In genomic region chrX:17411189-17411588, GRCh38 we compare ENCODE assay signal across 1 cellular context.
TF ChIP-seq lines count a peak whose summit lies in the region.

No MANE protein-coding gene starts in this region.

TF ChIP-seq in HEK293, 187 proteins besides CTCF, POLR2A, EP300 and RAD21 (continued from another document and continues in another):
- TF ChIP-seq, protein P1, sequence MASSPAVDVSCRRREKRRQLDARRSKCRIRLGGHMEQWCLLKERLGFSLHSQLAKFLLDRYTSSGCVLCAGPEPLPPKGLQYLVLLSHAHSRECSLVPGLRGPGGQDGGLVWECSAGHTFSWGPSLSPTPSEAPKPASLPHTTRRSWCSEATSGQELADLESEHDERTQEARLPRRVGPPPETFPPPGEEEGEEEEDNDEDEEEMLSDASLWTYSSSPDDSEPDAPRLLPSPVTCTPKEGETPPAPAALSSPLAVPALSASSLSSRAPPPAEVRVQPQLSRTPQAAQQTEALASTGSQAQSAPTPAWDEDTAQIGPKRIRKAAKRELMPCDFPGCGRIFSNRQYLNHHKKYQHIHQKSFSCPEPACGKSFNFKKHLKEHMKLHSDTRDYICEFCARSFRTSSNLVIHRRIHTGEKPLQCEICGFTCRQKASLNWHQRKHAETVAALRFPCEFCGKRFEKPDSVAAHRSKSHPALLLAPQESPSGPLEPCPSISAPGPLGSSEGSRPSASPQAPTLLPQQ (tag by site-specific recombination; IDR thresholded peaks at IDR 0.05) = no peak
- TF ChIP-seq ZBTB17 (tag by site-specific recombination; IDR thresholded peaks at IDR 0.05) = peak; percentile 70
- TF ChIP-seq, protein P2, sequence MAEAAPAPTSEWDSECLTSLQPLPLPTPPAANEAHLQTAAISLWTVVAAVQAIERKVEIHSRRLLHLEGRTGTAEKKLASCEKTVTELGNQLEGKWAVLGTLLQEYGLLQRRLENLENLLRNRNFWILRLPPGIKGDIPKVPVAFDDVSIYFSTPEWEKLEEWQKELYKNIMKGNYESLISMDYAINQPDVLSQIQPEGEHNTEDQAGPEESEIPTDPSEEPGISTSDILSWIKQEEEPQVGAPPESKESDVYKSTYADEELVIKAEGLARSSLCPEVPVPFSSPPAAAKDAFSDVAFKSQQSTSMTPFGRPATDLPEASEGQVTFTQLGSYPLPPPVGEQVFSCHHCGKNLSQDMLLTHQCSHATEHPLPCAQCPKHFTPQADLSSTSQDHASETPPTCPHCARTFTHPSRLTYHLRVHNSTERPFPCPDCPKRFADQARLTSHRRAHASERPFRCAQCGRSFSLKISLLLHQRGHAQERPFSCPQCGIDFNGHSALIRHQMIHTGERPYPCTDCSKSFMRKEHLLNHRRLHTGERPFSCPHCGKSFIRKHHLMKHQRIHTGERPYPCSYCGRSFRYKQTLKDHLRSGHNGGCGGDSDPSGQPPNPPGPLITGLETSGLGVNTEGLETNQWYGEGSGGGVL (tag by site-specific recombination; IDR thresholded peaks at IDR 0.05) = no peak
- TF ChIP-seq ZNF701 (tag by site-specific recombination; IDR thresholded peaks at IDR 0.05) = no peak
- TF ChIP-seq ZNF600 (tag by site-specific recombination; IDR thresholded peaks at IDR 0.05) = peak; percentile 89
- TF ChIP-seq, protein P3, sequence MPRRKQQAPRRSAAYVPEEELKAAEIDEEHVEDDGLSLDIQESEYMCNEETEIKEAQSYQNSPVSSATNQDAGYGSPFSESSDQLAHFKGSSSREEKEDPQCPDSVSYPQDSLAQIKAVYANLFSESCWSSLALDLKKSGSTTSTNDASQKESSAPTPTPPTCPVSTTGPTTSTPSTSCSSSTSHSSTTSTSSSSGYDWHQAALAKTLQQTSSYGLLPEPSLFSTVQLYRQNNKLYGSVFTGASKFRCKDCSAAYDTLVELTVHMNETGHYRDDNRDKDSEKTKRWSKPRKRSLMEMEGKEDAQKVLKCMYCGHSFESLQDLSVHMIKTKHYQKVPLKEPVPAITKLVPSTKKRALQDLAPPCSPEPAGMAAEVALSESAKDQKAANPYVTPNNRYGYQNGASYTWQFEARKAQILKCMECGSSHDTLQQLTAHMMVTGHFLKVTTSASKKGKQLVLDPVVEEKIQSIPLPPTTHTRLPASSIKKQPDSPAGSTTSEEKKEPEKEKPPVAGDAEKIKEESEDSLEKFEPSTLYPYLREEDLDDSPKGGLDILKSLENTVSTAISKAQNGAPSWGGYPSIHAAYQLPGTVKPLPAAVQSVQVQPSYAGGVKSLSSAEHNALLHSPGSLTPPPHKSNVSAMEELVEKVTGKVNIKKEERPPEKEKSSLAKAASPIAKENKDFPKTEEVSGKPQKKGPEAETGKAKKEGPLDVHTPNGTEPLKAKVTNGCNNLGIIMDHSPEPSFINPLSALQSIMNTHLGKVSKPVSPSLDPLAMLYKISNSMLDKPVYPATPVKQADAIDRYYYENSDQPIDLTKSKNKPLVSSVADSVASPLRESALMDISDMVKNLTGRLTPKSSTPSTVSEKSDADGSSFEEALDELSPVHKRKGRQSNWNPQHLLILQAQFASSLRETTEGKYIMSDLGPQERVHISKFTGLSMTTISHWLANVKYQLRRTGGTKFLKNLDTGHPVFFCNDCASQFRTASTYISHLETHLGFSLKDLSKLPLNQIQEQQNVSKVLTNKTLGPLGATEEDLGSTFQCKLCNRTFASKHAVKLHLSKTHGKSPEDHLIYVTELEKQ (tag by site-specific recombination; IDR thresholded peaks at IDR 0.05; ENCODE audit: borderline replicate concordance) = peak; percentile 58; the same call in 1 of the 2 replicates
- no peak for TF ChIP-seq ZNF623 (tag by site-specific recombination; IDR thresholded peaks at IDR 0.05)
- TF ChIP-seq SALL2 (tag by site-specific recombination; IDR thresholded peaks at IDR 0.05; ENCODE audit: borderline replicate concordance) = no peak
- TF ChIP-seq, protein P4, sequence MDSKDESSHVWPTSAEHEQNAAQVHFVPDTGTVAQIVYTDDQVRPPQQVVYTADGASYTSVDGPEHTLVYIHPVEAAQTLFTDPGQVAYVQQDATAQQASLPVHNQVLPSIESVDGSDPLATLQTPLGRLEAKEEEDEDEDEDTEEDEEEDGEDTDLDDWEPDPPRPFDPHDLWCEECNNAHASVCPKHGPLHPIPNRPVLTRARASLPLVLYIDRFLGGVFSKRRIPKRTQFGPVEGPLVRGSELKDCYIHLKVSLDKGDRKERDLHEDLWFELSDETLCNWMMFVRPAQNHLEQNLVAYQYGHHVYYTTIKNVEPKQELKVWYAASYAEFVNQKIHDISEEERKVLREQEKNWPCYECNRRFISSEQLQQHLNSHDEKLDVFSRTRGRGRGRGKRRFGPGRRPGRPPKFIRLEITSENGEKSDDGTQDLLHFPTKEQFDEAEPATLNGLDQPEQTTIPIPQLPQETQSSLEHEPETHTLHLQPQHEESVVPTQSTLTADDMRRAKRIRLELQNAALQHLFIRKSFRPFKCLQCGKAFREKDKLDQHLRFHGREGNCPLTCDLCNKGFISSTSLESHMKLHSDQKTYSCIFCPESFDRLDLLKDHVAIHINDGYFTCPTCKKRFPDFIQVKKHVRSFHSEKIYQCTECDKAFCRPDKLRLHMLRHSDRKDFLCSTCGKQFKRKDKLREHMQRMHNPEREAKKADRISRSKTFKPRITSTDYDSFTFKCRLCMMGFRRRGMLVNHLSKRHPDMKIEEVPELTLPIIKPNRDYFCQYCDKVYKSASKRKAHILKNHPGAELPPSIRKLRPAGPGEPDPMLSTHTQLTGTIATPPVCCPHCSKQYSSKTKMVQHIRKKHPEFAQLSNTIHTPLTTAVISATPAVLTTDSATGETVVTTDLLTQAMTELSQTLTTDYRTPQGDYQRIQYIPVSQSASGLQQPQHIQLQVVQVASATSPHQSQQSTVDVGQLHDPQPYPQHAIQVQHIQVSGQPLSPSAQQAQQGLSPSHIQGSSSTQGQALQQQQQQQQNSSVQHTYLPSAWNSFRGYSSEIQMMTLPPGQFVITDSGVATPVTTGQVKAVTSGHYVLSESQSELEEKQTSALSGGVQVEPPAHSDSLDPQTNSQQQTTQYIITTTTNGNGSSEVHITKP (tag by site-specific recombination; IDR thresholded peaks at IDR 0.05) = no peak
- TF ChIP-seq ZNF488 (tag by site-specific recombination; IDR thresholded peaks at IDR 0.05) = no peak
- no peak for TF ChIP-seq SP3 (tag by site-specific recombination; IDR thresholded peaks at IDR 0.05)
- peak; percentile 79 for TF ChIP-seq ATF2 (tag by site-specific recombination; IDR thresholded peaks at IDR 0.05; ENCODE audit: low read depth)
- TF ChIP-seq ZNF639 (tag by site-specific recombination; IDR thresholded peaks at IDR 0.05) = 0 out of 2 replicates have a peak, but pooled peaks have one; percentile 59
- no peak for TF ChIP-seq ZNF768 (tag by site-specific recombination; IDR thresholded peaks at IDR 0.05)
- no peak for TF ChIP-seq ZNF645 (tag by site-specific recombination; IDR thresholded peaks at IDR 0.05)
- no peak for TF ChIP-seq ZSCAN23 (tag by site-specific recombination; IDR thresholded peaks at IDR 0.05)
- TF ChIP-seq, protein P5, sequence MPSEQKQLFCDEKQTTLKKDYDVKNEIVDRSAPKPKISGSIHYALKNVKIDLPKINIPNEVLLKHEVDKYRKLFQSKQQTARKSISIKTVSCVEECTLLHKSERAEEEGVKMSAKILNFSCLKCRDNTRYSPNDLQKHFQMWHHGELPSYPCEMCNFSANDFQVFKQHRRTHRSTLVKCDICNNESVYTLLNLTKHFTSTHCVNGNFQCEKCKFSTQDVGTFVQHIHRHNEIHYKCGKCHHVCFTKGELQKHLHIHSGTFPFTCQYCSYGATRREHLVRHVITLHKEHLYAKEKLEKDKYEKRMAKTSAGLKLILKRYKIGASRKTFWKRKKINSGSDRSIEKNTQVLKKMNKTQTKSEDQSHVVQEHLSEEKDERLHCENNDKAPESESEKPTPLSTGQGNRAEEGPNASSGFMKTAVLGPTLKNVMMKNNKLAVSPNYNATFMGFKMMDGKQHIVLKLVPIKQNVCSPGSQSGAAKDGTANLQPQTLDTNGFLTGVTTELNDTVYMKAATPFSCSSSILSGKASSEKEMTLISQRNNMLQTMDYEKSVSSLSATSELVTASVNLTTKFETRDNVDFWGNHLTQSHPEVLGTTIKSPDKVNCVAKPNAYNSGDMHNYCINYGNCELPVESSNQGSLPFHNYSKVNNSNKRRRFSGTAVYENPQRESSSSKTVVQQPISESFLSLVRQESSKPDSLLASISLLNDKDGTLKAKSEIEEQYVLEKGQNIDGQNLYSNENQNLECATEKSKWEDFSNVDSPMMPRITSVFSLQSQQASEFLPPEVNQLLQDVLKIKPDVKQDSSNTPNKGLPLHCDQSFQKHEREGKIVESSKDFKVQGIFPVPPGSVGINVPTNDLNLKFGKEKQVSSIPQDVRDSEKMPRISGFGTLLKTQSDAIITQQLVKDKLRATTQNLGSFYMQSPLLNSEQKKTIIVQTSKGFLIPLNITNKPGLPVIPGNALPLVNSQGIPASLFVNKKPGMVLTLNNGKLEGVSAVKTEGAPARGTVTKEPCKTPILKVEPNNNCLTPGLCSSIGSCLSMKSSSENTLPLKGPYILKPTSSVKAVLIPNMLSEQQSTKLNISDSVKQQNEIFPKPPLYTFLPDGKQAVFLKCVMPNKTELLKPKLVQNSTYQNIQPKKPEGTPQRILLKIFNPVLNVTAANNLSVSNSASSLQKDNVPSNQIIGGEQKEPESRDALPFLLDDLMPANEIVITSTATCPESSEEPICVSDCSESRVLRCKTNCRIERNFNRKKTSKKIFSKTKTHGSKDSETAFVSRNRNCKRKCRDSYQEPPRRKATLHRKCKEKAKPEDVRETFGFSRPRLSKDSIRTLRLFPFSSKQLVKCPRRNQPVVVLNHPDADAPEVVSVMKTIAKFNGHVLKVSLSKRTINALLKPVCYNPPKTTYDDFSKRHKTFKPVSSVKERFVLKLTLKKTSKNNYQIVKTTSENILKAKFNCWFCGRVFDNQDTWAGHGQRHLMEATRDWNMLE (tag by site-specific recombination; conservative IDR thresholded peaks at IDR 0.05; ENCODE audit: low read depth) = no peak
- TF ChIP-seq ZNF366 (tag by site-specific recombination; conservative IDR thresholded peaks at IDR 0.05) = peak; percentile 75
- TF ChIP-seq, protein P6, sequence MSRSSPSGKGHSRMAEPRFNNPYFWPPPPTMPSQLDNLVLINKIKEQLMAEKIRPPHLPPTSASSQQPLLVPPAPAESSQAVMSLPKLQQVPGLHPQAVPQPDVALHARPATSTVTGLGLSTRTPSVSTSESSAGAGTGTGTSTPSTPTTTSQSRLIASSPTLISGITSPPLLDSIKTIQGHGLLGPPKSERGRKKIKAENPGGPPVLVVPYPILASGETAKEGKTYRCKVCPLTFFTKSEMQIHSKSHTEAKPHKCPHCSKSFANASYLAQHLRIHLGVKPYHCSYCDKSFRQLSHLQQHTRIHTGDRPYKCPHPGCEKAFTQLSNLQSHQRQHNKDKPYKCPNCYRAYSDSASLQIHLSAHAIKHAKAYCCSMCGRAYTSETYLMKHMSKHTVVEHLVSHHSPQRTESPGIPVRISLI (tag by site-specific recombination; IDR thresholded peaks at IDR 0.05) = no peak
- TF ChIP-seq ZNF416 (tag by site-specific recombination; IDR thresholded peaks at IDR 0.05) = no peak
- TF ChIP-seq ZNF660 (tag by site-specific recombination; IDR thresholded peaks at IDR 0.05) = no peak
- TF ChIP-seq, protein P7, sequence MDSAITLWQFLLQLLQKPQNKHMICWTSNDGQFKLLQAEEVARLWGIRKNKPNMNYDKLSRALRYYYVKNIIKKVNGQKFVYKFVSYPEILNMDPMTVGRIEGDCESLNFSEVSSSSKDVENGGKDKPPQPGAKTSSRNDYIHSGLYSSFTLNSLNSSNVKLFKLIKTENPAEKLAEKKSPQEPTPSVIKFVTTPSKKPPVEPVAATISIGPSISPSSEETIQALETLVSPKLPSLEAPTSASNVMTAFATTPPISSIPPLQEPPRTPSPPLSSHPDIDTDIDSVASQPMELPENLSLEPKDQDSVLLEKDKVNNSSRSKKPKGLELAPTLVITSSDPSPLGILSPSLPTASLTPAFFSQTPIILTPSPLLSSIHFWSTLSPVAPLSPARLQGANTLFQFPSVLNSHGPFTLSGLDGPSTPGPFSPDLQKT (IDR thresholded peaks at IDR 0.05; ENCODE audit: borderline replicate concordance, low read depth, low read length) = no peak
- TF ChIP-seq ZNF175 (tag by site-specific recombination; IDR thresholded peaks at IDR 0.05) = no peak
- TF ChIP-seq, protein P8, sequence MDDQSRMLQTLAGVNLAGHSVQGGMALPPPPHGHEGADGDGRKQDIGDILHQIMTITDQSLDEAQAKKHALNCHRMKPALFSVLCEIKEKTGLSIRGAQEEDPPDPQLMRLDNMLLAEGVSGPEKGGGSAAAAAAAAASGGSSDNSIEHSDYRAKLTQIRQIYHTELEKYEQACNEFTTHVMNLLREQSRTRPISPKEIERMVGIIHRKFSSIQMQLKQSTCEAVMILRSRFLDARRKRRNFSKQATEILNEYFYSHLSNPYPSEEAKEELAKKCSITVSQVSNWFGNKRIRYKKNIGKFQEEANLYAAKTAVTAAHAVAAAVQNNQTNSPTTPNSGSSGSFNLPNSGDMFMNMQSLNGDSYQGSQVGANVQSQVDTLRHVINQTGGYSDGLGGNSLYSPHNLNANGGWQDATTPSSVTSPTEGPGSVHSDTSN (CRISPR knock-in tag; IDR thresholded peaks at IDR 0.05) = no peak
- no peak for TF ChIP-seq HOXC10 (CRISPR knock-in tag; IDR thresholded peaks at IDR 0.05)
- no peak for TF ChIP-seq ZBTB8A (tag by site-specific recombination; IDR thresholded peaks at IDR 0.05)
- no peak for TF ChIP-seq WT1 (tag by site-specific recombination; IDR thresholded peaks at IDR 0.05)
